1 cellular context compared by ENCODE assay signal in the genomic region with DNA sequence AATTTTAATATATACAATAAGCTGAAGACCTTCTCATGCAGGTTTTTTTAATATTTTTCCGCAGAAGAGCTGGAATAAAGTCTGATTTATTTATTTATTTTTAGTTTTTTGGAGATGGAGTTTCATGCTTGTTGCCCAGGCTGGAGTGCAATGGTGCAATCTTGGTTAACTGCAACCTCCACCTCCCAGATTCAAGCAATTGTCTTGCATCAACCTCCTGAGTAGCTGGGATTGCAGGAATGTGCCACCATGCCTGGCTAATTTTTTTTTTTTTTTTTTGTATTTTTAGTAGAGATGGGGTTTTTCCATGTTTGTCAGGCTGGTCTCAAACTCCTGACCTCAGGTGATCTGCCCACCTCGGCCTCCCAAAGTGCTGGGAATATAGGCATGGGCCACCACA. TPM values are rescaled to one million over a fixed set of nuclear protein-coding genes. Genes with fewer than 3 reads are reported as not detected.
"Had no signal": no experiment of that assay in that cellular context is flagged by ENCODE, and none has a peak within 500 bp of the region (broad histone marks: within the 10 kb centered on the region; RNA-seq: fewer than 3 reads in every experiment).

No MANE protein-coding gene starts in this region.

RNA-seq across cellular contexts. Expression of a gene that starts 55.1 kb away (rescaled TPM):
- total RNA-seq: PC-3 had no signal
